In genomic region chr12:57693659-57694458, GRCh38 we compare ENCODE assay signal across 8 cellular contexts. TPM values are rescaled to one million over a fixed set of nuclear protein-coding genes. Genes with fewer than 3 reads are reported as not detected.
DNase-seq lines count a peak whose midpoint lies in the region; ATAC-seq and TF ChIP-seq lines count a peak whose summit lies in the region.

TSS of gene OS9 (plus strand) at chr12:57694132. CDS start at chr12:57694162, 30 bp downstream.

- H3K4me1 ChIP-seq in GM23338 (ENCODE audit: insufficient read depth): peaks cover 4% of the 10 kb centered on the region; the same call in 1 of the 2 replicates

- TF ChIP-seq CTCF in GM23338 (conservative IDR thresholded peaks at IDR 0.05; ENCODE audit: low read depth in 2 of 2) (peak; percentile 69 to 73), natural killer cell (IDR thresholded peaks at IDR 0.05) (peak; percentile 85)

- H3K9me3 Mint-ChIP-seq in GM23338: 0 out of 3 replicates have a peak, but pooled peaks cover 3% of the 10 kb centered on the region
- no peaks in the 10 kb centered on the region for H3K9me3 Mint-ChIP-seq in natural killer cell

- no peaks in the 10 kb centered on the region for H3K36me3 ChIP-seq in GM23338 (ENCODE audit: insufficient read depth)

- H3K36me3 Mint-ChIP-seq in GM23338 (ENCODE audit: low read depth): peaks cover 11% of the 10 kb centered on the region
- H3K36me3 Mint-ChIP-seq in natural killer cell: no peaks in the 10 kb centered on the region

- H3K4me3 ChIP-seq in GM23338: peak within 1 kb of the TSS; percentile 55

- H3K9me2 ChIP-seq in GM23338 (ENCODE audit: insufficient read depth): no peaks in the 10 kb centered on the region; the same call in 1 of the 2 replicates

- H3K27me3 ChIP-seq in GM23338 (ENCODE audit: insufficient read depth): no peaks in the 10 kb centered on the region

- no peak within 1 kb of the TSS for H3K27ac ChIP-seq in GM23338 (ENCODE audit: low read depth)

- H3K4me3 Mint-ChIP-seq in GM23338 (no peak within 1 kb of the TSS), natural killer cell (no peak within 1 kb of the TSS)

- no peaks in the 10 kb centered on the region for H3K4me1 Mint-ChIP-seq in GM23338
- H3K4me1 Mint-ChIP-seq in natural killer cell: peaks cover 2 to 8% of the 10 kb centered on the region in 2 donors

- intact Hi-C loops in natural killer cell (cut with micrococcal nuclease): loop anchor here (1.0 to 5.0 kb wide), 3 partner anchors 50 to 172 kb away; partner anchors contain the start of genes DDIT3 and MBD6

- no peak within 1 kb of the TSS for H3K27ac Mint-ChIP-seq in GM23338
- no peak within 1 kb of the TSS for H3K27ac Mint-ChIP-seq in natural killer cell

- DNase-seq in ELF-1 (ENCODE audit: low read depth, low spot score) (peak; percentile 100), GM23338 (ENCODE audit: low spot score) (peak; percentile 100), LHCN-M2 (ENCODE audit: low read depth) (peak; percentile 100), RPMI7951 (ENCODE audit: low read depth) (peak; percentile 99), fibroblast of peridontal ligament (ENCODE audit: extremely low read depth) (peak; percentile 100), natural killer cell (peak; percentile 88)
- peak; percentile 82 to 89 for DNase-seq in activated T-helper 1 cell treated with anti-CD3 and anti-CD28 coated beads, Interleukin-2, amount 50 U/mL, for 16 hours (ENCODE audit: low read depth in 1 of 2, low spot score in 1 of 2)
- peak; percentile 96 for DNase-seq in stimulated activated naive CD4-positive, alpha-beta T cell treated with Interleukin-2 at 50 U/mL for 16 hours (lab: John Stamatoyannopoulos, UW)

- H3K27me3 Mint-ChIP-seq in GM23338 (ENCODE audit: insufficient read depth, low read depth, poor library complexity): peaks cover 4% of the 10 kb centered on the region
- H3K27me3 Mint-ChIP-seq in natural killer cell (ENCODE audit: low read depth in 2 of 2): peaks cover 3 to 15% of the 10 kb centered on the region in 2 donors

- 0 out of 2 replicates have a peak, but pooled peaks cover 4% of the 10 kb centered on the region for H3K79me2 ChIP-seq in GM23338 (replicated peaks; ENCODE audit: insufficient read depth)

- no peaks in the 10 kb centered on the region for H3F3A ChIP-seq in GM23338 (replicated peaks; ENCODE audit: low read depth)

- no peaks in the 10 kb centered on the region for H4K20me1 ChIP-seq in GM23338 (replicated peaks; ENCODE audit: insufficient read depth)

- peak within 1 kb of the TSS; percentile 3 for H2AFZ ChIP-seq in GM23338

- peak within 1 kb of the TSS; percentile 84 for H3K4me2 ChIP-seq in GM23338

- ATAC-seq in GM23338 (peak; percentile 99), natural killer cell (peak; percentile 91 to 98 (median 92))

TF ChIP-seq in GM23338, 12 proteins besides CTCF, POLR2A, EP300 and RAD21 (continues in another document):
- TF ChIP-seq EZH2 (IDR thresholded peaks at IDR 0.05; ENCODE audit: low read depth, unreplicated experiment) (no peak), POLR2AphosphoS5 (IDR thresholded peaks at IDR 0.05; ENCODE audit: low read depth) (peak; percentile 87), NANOG (IDR thresholded peaks at IDR 0.05; ENCODE audit: borderline replicate concordance) (0 out of 2 replicates have a peak, but pooled peaks have one; percentile 42), ZNF114 (CRISPR knock-in tag; IDR thresholded peaks at IDR 0.05) (no peak), STAT1 (IDR thresholded peaks at IDR 0.05; ENCODE audit: unreplicated experiment) (no peak), ZNF462 (CRISPR knock-in tag; IDR thresholded peaks at IDR 0.05) (no peak), CREB1 (CRISPR knock-in tag; IDR thresholded peaks at IDR 0.05; ENCODE audit: low read depth) (peak; percentile 76), REST (IDR thresholded peaks at IDR 0.05; ENCODE audit: unreplicated experiment) (peak; percentile 25)

RNA-seq across cellular contexts. Expression of gene OS9, which starts in this region (rescaled TPM):
- total RNA-seq in GM23338 (2014; rRNA removed; shearing (Covaris generic)): 66.1 and 79.7 TPM in 2 replicates
- polyA plus RNA-seq in GM23338 (2016; fragmentation: Nextera tagmentation; extraction: Ambion mirVana): 27.5 and 29.3 TPM in 2 replicates
- total RNA-seq in LHCN-M2 (2014; rRNA removed) (184 and 214 TPM in 2 replicates), natural killer cell (100 to 1,000 TPM; 185 to 221 (median 198) TPM)
- 157 TPM for polyA plus RNA-seq in LHCN-M2 (2012)
- total RNA-seq in RPMI7951 (2014; rRNA removed; shearing (Covaris generic)): 152 and 183 TPM in 2 replicates
